ENCODE assay signal across 36 cellular contexts in the genomic region with DNA sequence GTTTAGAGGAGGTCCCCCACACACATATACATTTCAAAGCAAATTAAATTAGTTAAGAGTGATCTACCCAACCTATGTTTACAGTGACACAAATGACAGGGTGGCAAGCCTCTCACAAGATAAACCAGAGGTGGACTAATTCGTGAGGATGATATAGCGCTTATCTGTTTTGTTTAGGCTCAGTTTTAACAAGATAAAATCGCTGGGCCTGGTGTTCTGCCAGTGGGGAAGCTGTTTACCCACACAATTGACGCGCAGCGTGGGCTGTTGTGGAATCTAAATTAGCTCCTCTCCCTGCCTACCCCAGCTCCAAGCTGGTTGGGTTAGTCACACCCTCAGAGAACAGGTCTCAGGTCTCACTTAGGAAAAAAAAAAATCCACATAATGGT.
"Had no signal": no experiment of that assay in that cellular context is flagged by ENCODE, and none has a peak within 500 bp of the region (broad histone marks: within the 10 kb centered on the region; RNA-seq: fewer than 3 reads in every experiment).

No MANE protein-coding gene starts in this region.

- H3K4me3 Mint-ChIP-seq: activated CD4-positive, alpha-beta memory T cell treated with anti-CD3 and anti-CD28 coated beads, Interleukin-2, amount 10 ng/mL, durations not matched to agents 7 days and 5 days; activated CD8-positive, alpha-beta memory T cell treated with anti-CD3 and anti-CD28 coated beads, Interleukin-2, amount 10 ng/mL, durations not matched to agents 7 days and 5 days; activated naive CD4-positive, alpha-beta T cell treated with anti-CD3 and anti-CD28 coated beads, Interleukin-2, amount 10 ng/mL, durations not matched to agents 7 days and 5 days; activated naive CD8-positive, alpha-beta T cell; activated naive CD8-positive, alpha-beta T cell treated with anti-CD3 and anti-CD28 coated beads, Interleukin-2, amount 50 U/mL, for 24 hours; brain; T-cell had no signal

- H3K27me3 ChIP-seq: MG63, Peyer's patch had no signal

- H3K9me3 Mint-ChIP-seq: activated CD4-positive, alpha-beta memory T cell treated with anti-CD3 and anti-CD28 coated beads, Interleukin-2, amount 10 ng/mL, durations not matched to agents 7 days and 5 days; activated naive CD4-positive, alpha-beta T cell treated with anti-CD3 and anti-CD28 coated beads, Interleukin-2, amount 10 ng/mL, durations not matched to agents 7 days and 5 days; activated naive CD8-positive, alpha-beta T cell treated with anti-CD3 and anti-CD28 coated beads, Interleukin-2, amount 50 U/mL, for 24 hours; T-cell had no signal

- ATAC-seq: activated CD8-positive, alpha-beta memory T cell treated with anti-CD3 and anti-CD28 coated beads, Interleukin-2, amount 10 ng/mL, durations not matched to agents 7 days and 5 days; activated naive CD8-positive, alpha-beta T cell treated with anti-CD3 and anti-CD28 coated beads, Interleukin-2, amount 50 U/mL, for 24 hours; PC-3; T-cell had no signal

- H3K4me3 ChIP-seq: MG63, Peyer's patch had no signal

- H3K4me1 Mint-ChIP-seq: activated CD4-positive, alpha-beta memory T cell treated with anti-CD3 and anti-CD28 coated beads, Interleukin-2, amount 10 ng/mL, durations not matched to agents 7 days and 5 days; activated CD8-positive, alpha-beta memory T cell treated with anti-CD3 and anti-CD28 coated beads, Interleukin-2, amount 10 ng/mL, durations not matched to agents 7 days and 5 days; activated naive CD4-positive, alpha-beta T cell treated with anti-CD3 and anti-CD28 coated beads, Interleukin-2, amount 10 ng/mL, durations not matched to agents 7 days and 5 days; activated naive CD8-positive, alpha-beta T cell treated with anti-CD3 and anti-CD28 coated beads, Interleukin-2, amount 50 U/mL, for 24 hours; T-cell had no signal

- H3K36me3 Mint-ChIP-seq: activated CD8-positive, alpha-beta memory T cell treated with anti-CD3 and anti-CD28 coated beads, Interleukin-2, amount 10 ng/mL, durations not matched to agents 7 days and 5 days; activated naive CD4-positive, alpha-beta T cell treated with anti-CD3 and anti-CD28 coated beads, Interleukin-2, amount 10 ng/mL, durations not matched to agents 7 days and 5 days; activated naive CD8-positive, alpha-beta T cell; brain; T-cell had no signal

- H3K9me3 ChIP-seq: MG63, Peyer's patch had no signal

- H3K27ac ChIP-seq: Peyer's patch, WERI-Rb-1 had no signal

- H3K36me3 ChIP-seq: MG63, Peyer's patch, WERI-Rb-1 had no signal

- DNase-seq: activated CD4-positive, alpha-beta memory T cell treated with anti-CD3 and anti-CD28 coated beads, Interleukin-2, amount 10 ng/mL, durations not matched to agents 7 days and 5 days; activated CD4-positive, alpha-beta T cell treated with anti-CD3 and anti-CD28 coated beads for 1 hour; activated CD4-positive, alpha-beta T cell treated with anti-CD3 and anti-CD28 coated beads for 48 hours; activated CD4-positive, CD25-positive, alpha-beta regulatory T cell; activated CD8-positive, alpha-beta memory T cell treated with anti-CD3 and anti-CD28 coated beads for 24 hours; activated CD8-positive, alpha-beta memory T cell treated with anti-CD3 and anti-CD28 coated beads, Interleukin-2, amount 10 ng/mL, durations not matched to agents 7 days and 5 days; activated CD8-positive, alpha-beta memory T cell treated with anti-CD3 and anti-CD28 coated beads, Interleukin-2, amount 50 U/mL, for 48 hours; activated effector memory CD4-positive, alpha-beta T cell treated with Interleukin-2 at 50 U/mL for 16 hours; activated naive CD4-positive, alpha-beta T cell treated with anti-CD3 and anti-CD28 coated beads, Interleukin-2, amount 10 ng/mL, durations not matched to agents 7 days and 5 days; activated naive CD8-positive, alpha-beta T cell treated with anti-CD3 and anti-CD28 coated beads, Interleukin-2, amount 50 U/mL, for 24 hours; activated T-cell treated with anti-CD3 and anti-CD28 coated beads, Interleukin-2, amount 50 U/mL, for 48 hours; central memory CD4-positive, alpha-beta T cell; Kasumi-1; KG1; MG63; NCI-H1048; NCI-H1105 treated with DMSO at 0.1 percent for 48 hours; NCI-H1436; NCI-H1694; NCI-H1930; NCI-H2081 treated with DMSO at 0.1 percent for 48 hours; NCI-H226; NCI-H446 treated with DMSO at 0.1 percent for 48 hours; NCI-H524; NCI-H69; NK-92 treated with Interleukin-12 subunit alpha and Interleukin-12 subunit beta, amount 100 ng/mL, for 24 hours; PC-3; Peyer's patch; RPMI8226; SIG-M5; T-cell; T-helper 2 cell; T-helper 9 cell; WERI-Rb-1 had no signal

- H3K27ac Mint-ChIP-seq: activated CD4-positive, alpha-beta memory T cell treated with anti-CD3 and anti-CD28 coated beads, Interleukin-2, amount 10 ng/mL, durations not matched to agents 7 days and 5 days; activated CD8-positive, alpha-beta memory T cell treated with anti-CD3 and anti-CD28 coated beads, Interleukin-2, amount 10 ng/mL, durations not matched to agents 7 days and 5 days; activated naive CD4-positive, alpha-beta T cell treated with anti-CD3 and anti-CD28 coated beads, Interleukin-2, amount 10 ng/mL, durations not matched to agents 7 days and 5 days; activated naive CD8-positive, alpha-beta T cell; activated naive CD8-positive, alpha-beta T cell treated with anti-CD3 and anti-CD28 coated beads, Interleukin-2, amount 50 U/mL, for 24 hours; brain; T-cell had no signal

- H3K4me1 ChIP-seq: Peyer's patch had no signal

- H3K27me3 Mint-ChIP-seq: activated naive CD8-positive, alpha-beta T cell had no signal
